8 cellular contexts compared by ENCODE assay signal in the genomic region with DNA sequence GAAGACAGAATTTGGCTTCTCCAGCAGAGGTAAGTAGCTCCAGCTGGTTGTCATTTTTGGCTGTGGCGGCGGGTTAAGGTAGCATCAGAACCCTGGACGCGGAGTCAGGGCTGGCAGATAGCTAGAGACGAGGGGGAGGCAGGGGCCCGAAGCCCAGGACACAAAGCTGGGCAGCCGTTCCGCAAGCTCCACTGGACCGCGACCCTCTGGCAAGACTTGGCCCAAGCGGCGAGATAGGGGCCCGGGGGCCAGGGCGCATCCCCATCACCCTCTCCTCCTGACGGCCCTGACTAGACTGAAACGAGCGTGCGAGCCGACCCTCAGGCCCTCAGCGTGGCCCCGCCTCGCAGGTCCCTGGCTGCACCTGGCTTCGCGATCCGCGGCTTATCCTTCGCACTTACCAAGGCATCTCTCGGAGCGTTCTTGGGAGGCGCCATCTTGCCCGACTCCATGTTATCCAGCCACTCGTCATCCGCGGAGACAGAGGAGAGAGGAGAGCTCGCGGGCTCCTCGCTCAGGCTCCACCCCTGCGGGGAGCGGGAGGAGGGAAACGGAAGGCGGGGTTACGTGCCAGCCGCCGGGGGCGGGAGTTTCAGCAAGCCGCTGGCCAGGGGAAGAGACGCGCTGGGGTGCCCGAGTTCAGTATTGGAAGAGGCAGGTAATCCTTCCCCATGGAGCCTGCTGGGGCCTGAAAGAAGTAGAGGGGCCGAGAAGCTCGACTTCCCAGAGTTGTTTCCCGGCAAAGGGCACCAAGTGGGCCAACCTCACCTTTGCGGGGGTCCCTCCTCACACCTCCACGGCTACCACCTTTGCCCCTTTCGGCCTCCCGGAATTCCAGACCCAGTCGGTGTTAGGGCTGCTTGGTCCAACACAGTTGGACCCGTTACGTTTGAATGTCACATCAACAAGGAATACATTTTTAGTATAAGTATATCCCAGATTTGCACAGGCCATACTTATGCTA. TPM values are rescaled to one million over a fixed set of nuclear protein-coding genes. Genes with fewer than 3 reads are reported as not detected.
DNase-seq lines count a peak whose midpoint lies in the region; TF ChIP-seq lines count a peak whose summit lies in the region.

A gene with protein sequence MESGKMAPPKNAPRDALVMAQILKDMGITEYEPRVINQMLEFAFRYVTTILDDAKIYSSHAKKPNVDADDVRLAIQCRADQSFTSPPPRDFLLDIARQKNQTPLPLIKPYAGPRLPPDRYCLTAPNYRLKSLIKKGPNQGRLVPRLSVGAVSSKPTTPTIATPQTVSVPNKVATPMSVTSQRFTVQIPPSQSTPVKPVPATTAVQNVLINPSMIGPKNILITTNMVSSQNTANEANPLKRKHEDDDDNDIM (minus strand): TSS at position 491 of the 964 bp plus-strand sequence. CDS start 39 bp downstream, at position 452.

- H3K4me3 Mint-ChIP-seq in mesothelial cell of epicardium = peak within 1 kb of the TSS; percentile 90

- in situ Hi-C loops in endometrial microvascular endothelial cells (cut with HindIII; ENCODE audit: inconsistent ontology term, low pct_unique_long_range_greater_than_20kb, low sequenced_read_pairs) = no loop called here

- no peaks in the 10 kb centered on the region for H3K36me3 Mint-ChIP-seq in mesothelial cell of epicardium

- H3K27me3 Mint-ChIP-seq in mesothelial cell of epicardium (ENCODE audit: low read depth) = no peaks in the 10 kb centered on the region

- DNase-seq in COLO668 (lab: John Stamatoyannopoulos, UW; ENCODE audit: unreplicated experiment) (peak; percentile 89), GM20000 (ENCODE audit: low spot score) (peak; percentile 73), HT-29 (ENCODE audit: low spot score) (peak; percentile 83), NOMO-1 treated with dmso at 0.1 percent for 144 hours (lab: John Stamatoyannopoulos, UW; ENCODE audit: unreplicated experiment) (peak; percentile 73), mesothelial cell of epicardium (ENCODE audit: low spot score in 2 of 2, unreplicated experiment in 2 of 2) (peak; percentile 48 to 74)
- DNase-seq in activated CD8-positive, alpha-beta memory T cell treated with anti-CD3 and anti-CD28 coated beads, Interleukin-2, amount 50 U/mL, for 1 hour (ENCODE audit: extremely low read depth) = peak; percentile 45
- DNase-seq in stimulated activated CD8-positive, alpha-beta memory T cell treated with anti-CD3 and anti-CD28 coated beads, Interleukin-15, amount 100 ng/mL, for 48 hours (ENCODE audit: low read depth in 2 of 2) = peak; percentile 69 to 71

- peaks cover 15% of the 10 kb centered on the region for H3K9me3 Mint-ChIP-seq in mesothelial cell of epicardium

- no peaks in the 10 kb centered on the region for H3K4me1 Mint-ChIP-seq in mesothelial cell of epicardium

- TF ChIP-seq CTCF in GM20000 (IDR thresholded peaks at IDR 0.05; ENCODE audit: extremely low read depth, missing control alignments) = no peak
- no peak for TF ChIP-seq CTCF in mesothelial cell of epicardium (IDR thresholded peaks at IDR 0.05; ENCODE audit: unreplicated experiment)

- H3K27ac Mint-ChIP-seq in mesothelial cell of epicardium = peak within 1 kb of the TSS; percentile 94

RNA-seq across cellular contexts. Expression of the gene that starts here (rescaled TPM):
- total RNA-seq in HT-29 (2014; rRNA removed; shearing (Covaris generic)) = 6.1 and 9.5 TPM in 2 replicates
- 31.3 TPM for total RNA-seq in endometrial microvascular endothelial cells (ENCODE audit: inconsistent ontology term)
- total RNA-seq in mesothelial cell of epicardium = 14.6 to 15.9 TPM (median 15.7 TPM) in 3 replicates

Comparison
In these comparisons a context has a peak if more than half of its experiments do, and no peak if none do; other contexts are left out.
1. Peak in every context shown above with its lines: DNase-seq.